10 cellular contexts compared by ENCODE assay signal in the genomic region with DNA sequence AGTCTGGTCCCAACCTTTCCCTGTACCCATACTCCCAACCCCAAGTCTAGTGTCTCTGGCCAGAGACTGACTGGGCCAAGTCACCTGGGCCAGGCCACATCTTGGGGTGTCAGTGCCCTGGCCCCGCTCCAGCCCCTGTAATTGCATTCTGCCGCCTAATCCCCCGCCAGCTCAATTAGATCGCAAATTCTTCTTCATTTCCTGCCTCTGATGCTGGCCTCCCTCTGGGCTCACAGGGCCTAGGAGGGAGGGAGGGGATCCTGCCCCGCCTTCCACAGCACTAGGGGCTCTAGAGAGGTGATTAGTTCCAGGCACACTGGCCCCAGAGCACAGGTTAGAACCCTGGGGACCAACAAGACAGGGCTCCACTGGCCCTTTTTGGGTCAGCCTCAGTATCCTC. TPM values are rescaled to one million over a fixed set of nuclear protein-coding genes. Genes with fewer than 3 reads are reported as not detected.
DNase-seq lines count a peak whose midpoint lies in the region; ATAC-seq and TF ChIP-seq lines count a peak whose summit lies in the region.
"Had no signal": no experiment of that assay in that cellular context is flagged by ENCODE, and none has a peak within 500 bp of the region (broad histone marks: within the 10 kb centered on the region; RNA-seq: fewer than 3 reads in every experiment).

No MANE protein-coding gene starts in this region.

- H3K4me3 Mint-ChIP-seq in stimulated activated naive B cell treated with anti-CD40 and anti-IgM and Interleukin-4, amounts not matched to agents 10 μg/mL and 1 μg/mL and 100 μg/mL, for 72 hours, result peak overlapping the region; percentile 84 to 87
- H3K4me3 Mint-ChIP-seq in activated T-cell treated with anti-CD3 and anti-CD28 coated beads, Interleukin-2, amount 50 U/mL, for 4 hours, result no peak overlapping the region

- H3K27ac Mint-ChIP-seq in stimulated activated naive B cell treated with anti-CD40 and anti-IgM and Interleukin-4, amounts not matched to agents 10 μg/mL and 1 μg/mL and 100 μg/mL, for 72 hours, result peak overlapping the region; percentile 94

- peak; percentile 24 for TF ChIP-seq POLR2A in GM18505 (IDR thresholded peaks at IDR 0.05; ENCODE audit: borderline replicate concordance, extremely low read depth, insufficient read depth, insufficient read length)

- no peaks in the 10 kb centered on the region for H3K27me3 Mint-ChIP-seq in stimulated activated naive B cell treated with anti-CD40 and anti-IgM and Interleukin-4, amounts not matched to agents 10 μg/mL and 1 μg/mL and 100 μg/mL, for 72 hours
- peaks cover 41% of the 10 kb centered on the region for H3K27me3 Mint-ChIP-seq in activated T-cell treated with anti-CD3 and anti-CD28 coated beads, Interleukin-2, amount 50 U/mL, for 4 hours (ENCODE audit: low read depth)

- H3K36me3 Mint-ChIP-seq in stimulated activated naive B cell treated with anti-CD40 and anti-IgM and Interleukin-4, amounts not matched to agents 10 μg/mL and 1 μg/mL and 100 μg/mL, for 72 hours, result peaks cover 14 to 21% of the 10 kb centered on the region in 2 donors
- no peaks in the 10 kb centered on the region for H3K36me3 Mint-ChIP-seq in activated T-cell treated with anti-CD3 and anti-CD28 coated beads, Interleukin-2, amount 50 U/mL, for 4 hours (ENCODE audit: insufficient read depth)

- no peaks in the 10 kb centered on the region for H3K9me3 Mint-ChIP-seq in stimulated activated naive B cell treated with anti-CD40 and anti-IgM and Interleukin-4, amounts not matched to agents 10 μg/mL and 1 μg/mL and 100 μg/mL, for 72 hours
- H3K9me3 Mint-ChIP-seq in activated T-cell treated with anti-CD3 and anti-CD28 coated beads, Interleukin-2, amount 50 U/mL, for 4 hours, result no peaks in the 10 kb centered on the region

- peaks cover 58 to 83% of the 10 kb centered on the region in 2 donors for H3K4me1 Mint-ChIP-seq in stimulated activated naive B cell treated with anti-CD40 and anti-IgM and Interleukin-4, amounts not matched to agents 10 μg/mL and 1 μg/mL and 100 μg/mL, for 72 hours
- peaks cover 42% of the 10 kb centered on the region for H3K4me1 Mint-ChIP-seq in activated T-cell treated with anti-CD3 and anti-CD28 coated beads, Interleukin-2, amount 50 U/mL, for 4 hours (ENCODE audit: low read depth)

- peak; percentile 29 for DNase-seq in left kidney (ENCODE audit: low read depth, low spot score)
- no peak for DNase-seq in stimulated activated naive B cell treated with anti-CD40 and anti-IgM and Interleukin-4, amounts not matched to agents 10 μg/mL and 1 μg/mL and 100 μg/mL, for 72 hours
- DNase-seq in hypothalamus (lab: John Stamatoyannopoulos, UW), result no peak
- DNase-seq in NCI-H2029 treated with DMSO at 0.1 percent for 48 hours (lab: John Stamatoyannopoulos, UW), result no peak
- DNase-seq in activated T-cell treated with anti-CD3 and anti-CD28 coated beads, Interleukin-2, amount 50 U/mL, for 4 hours, result no peak
- DNase-seq: activated T-cell treated with anti-CD3 and anti-CD28 coated beads, Interleukin-2, amount 50 U/mL, for 1 hour; HCEC 1CT had no signal

- H3K27ac ChIP-seq in angular gyrus (ENCODE audit: low read depth, low read length), result peak overlapping the region; percentile 95

- ATAC-seq in GM18505 (IDR thresholded peaks at IDR 0.05; ENCODE audit: unreplicated experiment) (no peak), GM19328 (IDR thresholded peaks at IDR 0.05; ENCODE audit: unreplicated experiment) (no peak)
- ATAC-seq in stimulated activated naive B cell treated with anti-CD40 and anti-IgM and Interleukin-4, amounts not matched to agents 10 μg/mL and 1 μg/mL and 100 μg/mL, for 72 hours (replicated peaks), result no peak
- no peak for ATAC-seq in activated T-cell treated with anti-CD3 and anti-CD28 coated beads, Interleukin-2, amount 50 U/mL, for 4 hours

RNA-seq across cellular contexts. Expression of a gene that starts 5.5 kb away (rescaled TPM):
- 1 to 10 TPM; 1.2 to 3.3 (median 1.4) TPM for total RNA-seq in activated T-cell treated with anti-CD3 and anti-CD28 coated beads, Interleukin-2, amount 50 U/mL, for 4 hours
